In the genomic region with DNA sequence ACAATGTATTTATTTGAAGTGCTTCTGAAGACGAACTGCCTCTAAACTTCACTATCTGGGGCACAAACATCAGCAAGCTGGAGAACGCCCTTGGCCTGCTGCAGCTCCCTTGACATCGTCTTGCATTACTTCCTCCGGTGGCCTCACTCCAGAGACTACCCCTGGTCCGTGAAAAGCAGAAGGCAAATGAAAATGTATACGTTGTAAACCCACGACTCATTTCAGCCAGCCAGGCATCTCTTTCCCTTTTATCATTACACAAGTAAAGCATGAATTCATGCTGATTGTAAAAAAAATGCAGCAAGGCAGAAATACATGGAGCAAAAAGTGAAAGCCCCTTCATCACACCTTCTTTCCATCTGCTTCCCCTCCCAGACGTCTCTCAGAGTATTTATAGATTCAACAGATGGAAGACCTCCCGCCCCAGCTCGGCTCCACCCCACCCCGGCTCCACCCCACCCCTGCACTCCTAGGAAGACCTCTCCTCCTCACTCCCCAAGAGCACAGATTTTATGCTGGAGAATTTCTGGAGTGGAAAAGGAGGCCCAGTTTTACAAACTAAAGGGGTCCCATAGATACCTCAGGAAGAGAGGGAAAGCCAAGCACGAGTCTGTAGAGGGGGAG, we compare ENCODE assay signal across 12 cellular contexts. TPM values are rescaled to one million over a fixed set of nuclear protein-coding genes. Genes with fewer than 3 reads are reported as not detected.
DNase-seq lines count a peak whose midpoint lies in the region; ATAC-seq and TF ChIP-seq lines count a peak whose summit lies in the region.
"Had no signal": no experiment of that assay in that cellular context is flagged by ENCODE, and none has a peak within 500 bp of the region (broad histone marks: within the 10 kb centered on the region; RNA-seq: fewer than 3 reads in every experiment).

No MANE protein-coding gene starts in this region.

- H3K27me3 Mint-ChIP-seq in activated naive CD8-positive, alpha-beta T cell treated with anti-CD3 and anti-CD28 coated beads, Interleukin-2, amount 10 ng/mL, durations not matched to agents 7 days and 5 days = peaks cover 2% of the 10 kb centered on the region
- H3K27me3 Mint-ChIP-seq in nephron (ENCODE audit: low read depth) = no peaks in the 10 kb centered on the region
- H3K27me3 Mint-ChIP-seq in stimulated activated memory B cell treated with anti-CD40 and anti-IgM and Interleukin-4, amounts not matched to agents 10 μg/mL and 1 μg/mL and 100 μg/mL, for 72 hours = peaks cover 18% of the 10 kb centered on the region

- ATAC-seq in HG02610 (IDR thresholded peaks at IDR 0.05; ENCODE audit: unreplicated experiment) (peak; percentile 24), HG02970 (IDR thresholded peaks at IDR 0.05; ENCODE audit: low FRiP score, unreplicated experiment) (no peak), HG02678 (IDR thresholded peaks at IDR 0.05; ENCODE audit: unreplicated experiment) (no peak)
- ATAC-seq in activated naive CD8-positive, alpha-beta T cell treated with anti-CD3 and anti-CD28 coated beads, Interleukin-2, amount 10 ng/mL, durations not matched to agents 7 days and 5 days (ENCODE audit: low read depth) = no peak
- no peak for ATAC-seq in stimulated activated memory B cell treated with anti-CD40 and anti-IgM and Interleukin-4, amounts not matched to agents 10 μg/mL and 1 μg/mL and 100 μg/mL, for 72 hours

- H3K9me3 Mint-ChIP-seq in activated naive CD8-positive, alpha-beta T cell treated with anti-CD3 and anti-CD28 coated beads, Interleukin-2, amount 10 ng/mL, durations not matched to agents 7 days and 5 days = peaks cover 1% of the 10 kb centered on the region
- H3K9me3 Mint-ChIP-seq in nephron = peaks cover 6% of the 10 kb centered on the region
- peaks cover 3% of the 10 kb centered on the region for H3K9me3 Mint-ChIP-seq in stimulated activated memory B cell treated with anti-CD40 and anti-IgM and Interleukin-4, amounts not matched to agents 10 μg/mL and 1 μg/mL and 100 μg/mL, for 72 hours
- H3K9me3 Mint-ChIP-seq: activated T-cell treated with anti-CD3 and anti-CD28 coated beads, Interleukin-2, amount 50 U/mL, for 4 hours had no signal

- POLR2A ChIA-PET in activated naive CD8-positive, alpha-beta T cell treated with anti-CD3 and anti-CD28 coated beads, Interleukin-2, amount 10 ng/mL, durations not matched to agents 7 days and 5 days (lab: Charles Lee) = no interaction called here

- no peak for TF ChIP-seq CTCF in nephron (IDR thresholded peaks at IDR 0.05; ENCODE audit: unreplicated experiment in 3 of 3)

- no peaks in the 10 kb centered on the region for H3K36me3 Mint-ChIP-seq in activated naive CD8-positive, alpha-beta T cell treated with anti-CD3 and anti-CD28 coated beads, Interleukin-2, amount 10 ng/mL, durations not matched to agents 7 days and 5 days
- no peaks in the 10 kb centered on the region for H3K36me3 Mint-ChIP-seq in nephron (ENCODE audit: low read depth)
- H3K36me3 Mint-ChIP-seq in stimulated activated memory B cell treated with anti-CD40 and anti-IgM and Interleukin-4, amounts not matched to agents 10 μg/mL and 1 μg/mL and 100 μg/mL, for 72 hours = no peaks in the 10 kb centered on the region

- peak overlapping the region; percentile 25 for H3K4me3 Mint-ChIP-seq in activated naive CD8-positive, alpha-beta T cell treated with anti-CD3 and anti-CD28 coated beads, Interleukin-2, amount 10 ng/mL, durations not matched to agents 7 days and 5 days
- peak overlapping the region in 2 of 3 experiments; percentile 40 to 63 for H3K4me3 Mint-ChIP-seq in nephron
- no peak overlapping the region for H3K4me3 Mint-ChIP-seq in stimulated activated memory B cell treated with anti-CD40 and anti-IgM and Interleukin-4, amounts not matched to agents 10 μg/mL and 1 μg/mL and 100 μg/mL, for 72 hours
- H3K4me3 Mint-ChIP-seq: activated T-cell treated with anti-CD3 and anti-CD28 coated beads, Interleukin-2, amount 50 U/mL, for 4 hours had no signal

- H3K4me1 Mint-ChIP-seq in activated naive CD8-positive, alpha-beta T cell treated with anti-CD3 and anti-CD28 coated beads, Interleukin-2, amount 10 ng/mL, durations not matched to agents 7 days and 5 days = peaks cover 6% of the 10 kb centered on the region
- peaks cover 40% of the 10 kb centered on the region for H3K4me1 Mint-ChIP-seq in nephron
- peaks cover 15% of the 10 kb centered on the region for H3K4me1 Mint-ChIP-seq in stimulated activated memory B cell treated with anti-CD40 and anti-IgM and Interleukin-4, amounts not matched to agents 10 μg/mL and 1 μg/mL and 100 μg/mL, for 72 hours

- H3K27ac Mint-ChIP-seq in activated naive CD8-positive, alpha-beta T cell treated with anti-CD3 and anti-CD28 coated beads, Interleukin-2, amount 10 ng/mL, durations not matched to agents 7 days and 5 days = peak overlapping the region; percentile 68
- H3K27ac Mint-ChIP-seq in nephron = peak overlapping the region; percentile 96 to 97 (median 97)
- H3K27ac Mint-ChIP-seq in stimulated activated memory B cell treated with anti-CD40 and anti-IgM and Interleukin-4, amounts not matched to agents 10 μg/mL and 1 μg/mL and 100 μg/mL, for 72 hours = no peak overlapping the region

- DNase-seq in EH (ENCODE audit: low read depth) (peak; percentile 17), SIG-M5 treated with dmso at 0.1 percent for 504 hours (lab: John Stamatoyannopoulos, UW; ENCODE audit: unreplicated experiment) (no peak)
- DNase-seq in activated naive CD8-positive, alpha-beta T cell treated with anti-CD3 and anti-CD28 coated beads, Interleukin-2, amount 10 ng/mL, durations not matched to agents 7 days and 5 days = no peak
- DNase-seq: activated T-cell treated with anti-CD3 and anti-CD28 coated beads, Interleukin-2, amount 50 U/mL, for 4 hours; COR-L47; NCI-H187; Peyer's patch had no signal

RNA-seq across cellular contexts. Expression of gene RALBP1, which starts 41.6 kb away (rescaled TPM):
- total RNA-seq in activated naive CD8-positive, alpha-beta T cell treated with anti-CD3 and anti-CD28 coated beads, Interleukin-2, amount 10 ng/mL, durations not matched to agents 7 days and 5 days = 10 to 100 TPM; 58.9 to 60.0 TPM
